Comparison of ENCODE assay signal across 1 cellular context in the genomic region with DNA sequence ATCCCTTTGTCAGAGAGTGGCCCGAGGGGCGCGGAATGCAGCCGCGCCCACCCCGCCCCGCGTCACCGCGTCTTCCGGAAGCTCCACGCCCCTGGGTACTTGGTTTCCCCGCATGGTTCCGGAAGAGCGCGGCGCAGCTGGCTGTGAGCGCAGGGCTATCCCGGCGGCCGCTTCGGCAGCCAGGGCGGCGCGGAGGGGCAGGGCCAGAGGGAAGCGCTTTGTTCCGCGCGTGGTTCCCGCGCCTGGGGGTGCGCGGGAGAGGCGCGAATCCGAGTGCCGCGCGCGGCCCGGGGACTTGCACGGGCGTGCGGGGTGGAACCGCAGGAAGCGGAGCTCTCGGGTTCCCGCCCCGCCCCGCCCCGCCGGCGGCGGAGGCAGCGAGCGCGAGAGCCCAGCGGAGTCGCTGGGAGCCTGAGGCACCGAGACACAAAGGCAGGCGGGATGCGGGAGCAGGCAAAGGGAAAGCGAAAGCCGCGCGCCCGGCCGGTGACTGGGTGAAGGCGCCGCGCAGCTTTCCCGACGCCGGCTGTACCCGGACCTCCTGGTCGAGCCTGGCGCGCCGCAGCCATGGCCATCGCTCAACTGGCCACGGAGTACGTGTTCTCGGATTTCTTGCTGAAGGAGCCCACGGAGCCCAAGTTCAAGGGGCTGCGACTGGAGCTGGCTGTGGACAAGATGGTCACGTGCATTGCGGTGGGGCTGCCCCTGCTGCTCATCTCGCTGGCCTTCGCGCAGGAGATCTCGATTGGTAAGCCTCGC.
TF ChIP-seq lines count a peak whose summit lies in the region.

A gene with protein sequence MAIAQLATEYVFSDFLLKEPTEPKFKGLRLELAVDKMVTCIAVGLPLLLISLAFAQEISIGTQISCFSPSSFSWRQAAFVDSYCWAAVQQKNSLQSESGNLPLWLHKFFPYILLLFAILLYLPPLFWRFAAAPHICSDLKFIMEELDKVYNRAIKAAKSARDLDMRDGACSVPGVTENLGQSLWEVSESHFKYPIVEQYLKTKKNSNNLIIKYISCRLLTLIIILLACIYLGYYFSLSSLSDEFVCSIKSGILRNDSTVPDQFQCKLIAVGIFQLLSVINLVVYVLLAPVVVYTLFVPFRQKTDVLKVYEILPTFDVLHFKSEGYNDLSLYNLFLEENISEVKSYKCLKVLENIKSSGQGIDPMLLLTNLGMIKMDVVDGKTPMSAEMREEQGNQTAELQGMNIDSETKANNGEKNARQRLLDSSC (plus strand): TSS at position 96 of the 759 bp plus-strand sequence. CDS start 472 bp downstream, at position 568.

TF ChIP-seq in K562, 482 proteins besides CTCF, POLR2A, EP300 and RAD21 (continued from another document and continues in another):
- TF ChIP-seq, protein P1, sequence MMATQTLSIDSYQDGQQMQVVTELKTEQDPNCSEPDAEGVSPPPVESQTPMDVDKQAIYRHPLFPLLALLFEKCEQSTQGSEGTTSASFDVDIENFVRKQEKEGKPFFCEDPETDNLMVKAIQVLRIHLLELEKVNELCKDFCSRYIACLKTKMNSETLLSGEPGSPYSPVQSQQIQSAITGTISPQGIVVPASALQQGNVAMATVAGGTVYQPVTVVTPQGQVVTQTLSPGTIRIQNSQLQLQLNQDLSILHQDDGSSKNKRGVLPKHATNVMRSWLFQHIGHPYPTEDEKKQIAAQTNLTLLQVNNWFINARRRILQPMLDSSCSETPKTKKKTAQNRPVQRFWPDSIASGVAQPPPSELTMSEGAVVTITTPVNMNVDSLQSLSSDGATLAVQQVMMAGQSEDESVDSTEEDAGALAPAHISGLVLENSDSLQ (IDR thresholded peaks at IDR 0.05), result no peak
- no peak for TF ChIP-seq LARP7 (IDR thresholded peaks at IDR 0.05)
- peak; percentile 43; the same call in 1 of the 2 replicates for TF ChIP-seq ZBTB1 (CRISPR knock-in tag; IDR thresholded peaks at IDR 0.05; ENCODE audit: borderline replicate concordance, low read depth)
- no peak for TF ChIP-seq NR1H2 (CRISPR knock-in tag; IDR thresholded peaks at IDR 0.05)
- TF ChIP-seq PHB2 (IDR thresholded peaks at IDR 0.05; ENCODE audit: low read depth), result no peak
- no peak for TF ChIP-seq ZKSCAN1 (IDR thresholded peaks at IDR 0.05; ENCODE audit: low read depth, low read length)
- TF ChIP-seq ZNF695 (CRISPR knock-in tag; IDR thresholded peaks at IDR 0.05), result no peak
- TF ChIP-seq, protein P2, sequence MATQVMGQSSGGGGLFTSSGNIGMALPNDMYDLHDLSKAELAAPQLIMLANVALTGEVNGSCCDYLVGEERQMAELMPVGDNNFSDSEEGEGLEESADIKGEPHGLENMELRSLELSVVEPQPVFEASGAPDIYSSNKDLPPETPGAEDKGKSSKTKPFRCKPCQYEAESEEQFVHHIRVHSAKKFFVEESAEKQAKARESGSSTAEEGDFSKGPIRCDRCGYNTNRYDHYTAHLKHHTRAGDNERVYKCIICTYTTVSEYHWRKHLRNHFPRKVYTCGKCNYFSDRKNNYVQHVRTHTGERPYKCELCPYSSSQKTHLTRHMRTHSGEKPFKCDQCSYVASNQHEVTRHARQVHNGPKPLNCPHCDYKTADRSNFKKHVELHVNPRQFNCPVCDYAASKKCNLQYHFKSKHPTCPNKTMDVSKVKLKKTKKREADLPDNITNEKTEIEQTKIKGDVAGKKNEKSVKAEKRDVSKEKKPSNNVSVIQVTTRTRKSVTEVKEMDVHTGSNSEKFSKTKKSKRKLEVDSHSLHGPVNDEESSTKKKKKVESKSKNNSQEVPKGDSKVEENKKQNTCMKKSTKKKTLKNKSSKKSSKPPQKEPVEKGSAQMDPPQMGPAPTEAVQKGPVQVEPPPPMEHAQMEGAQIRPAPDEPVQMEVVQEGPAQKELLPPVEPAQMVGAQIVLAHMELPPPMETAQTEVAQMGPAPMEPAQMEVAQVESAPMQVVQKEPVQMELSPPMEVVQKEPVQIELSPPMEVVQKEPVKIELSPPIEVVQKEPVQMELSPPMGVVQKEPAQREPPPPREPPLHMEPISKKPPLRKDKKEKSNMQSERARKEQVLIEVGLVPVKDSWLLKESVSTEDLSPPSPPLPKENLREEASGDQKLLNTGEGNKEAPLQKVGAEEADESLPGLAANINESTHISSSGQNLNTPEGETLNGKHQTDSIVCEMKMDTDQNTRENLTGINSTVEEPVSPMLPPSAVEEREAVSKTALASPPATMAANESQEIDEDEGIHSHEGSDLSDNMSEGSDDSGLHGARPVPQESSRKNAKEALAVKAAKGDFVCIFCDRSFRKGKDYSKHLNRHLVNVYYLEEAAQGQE (CRISPR knock-in tag; IDR thresholded peaks at IDR 0.05; ENCODE audit: low read depth), result no peak
- peak; percentile 70 for TF ChIP-seq ETV1 (tag; conservative IDR thresholded peaks at IDR 0.05; ENCODE audit: low read depth)
- TF ChIP-seq PTBP1 (IDR thresholded peaks at IDR 0.05; ENCODE audit: low read depth, low read length), result peak; percentile 23; the same call in 1 of the 2 replicates
- TF ChIP-seq, protein P3, sequence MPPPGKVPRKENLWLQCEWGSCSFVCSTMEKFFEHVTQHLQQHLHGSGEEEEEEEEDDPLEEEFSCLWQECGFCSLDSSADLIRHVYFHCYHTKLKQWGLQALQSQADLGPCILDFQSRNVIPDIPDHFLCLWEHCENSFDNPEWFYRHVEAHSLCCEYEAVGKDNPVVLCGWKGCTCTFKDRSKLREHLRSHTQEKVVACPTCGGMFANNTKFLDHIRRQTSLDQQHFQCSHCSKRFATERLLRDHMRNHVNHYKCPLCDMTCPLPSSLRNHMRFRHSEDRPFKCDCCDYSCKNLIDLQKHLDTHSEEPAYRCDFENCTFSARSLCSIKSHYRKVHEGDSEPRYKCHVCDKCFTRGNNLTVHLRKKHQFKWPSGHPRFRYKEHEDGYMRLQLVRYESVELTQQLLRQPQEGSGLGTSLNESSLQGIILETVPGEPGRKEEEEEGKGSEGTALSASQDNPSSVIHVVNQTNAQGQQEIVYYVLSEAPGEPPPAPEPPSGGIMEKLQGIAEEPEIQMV (tag; conservative IDR thresholded peaks at IDR 0.05; ENCODE audit: low read depth), result no peak
- no peak for TF ChIP-seq CEBPG (CRISPR knock-in tag; IDR thresholded peaks at IDR 0.05)
- no peak for TF ChIP-seq CEBPG (tag; conservative IDR thresholded peaks at IDR 0.05 in 1 of 2, IDR thresholded peaks at IDR 0.05 in 1 of 2)
- TF ChIP-seq, protein P4, sequence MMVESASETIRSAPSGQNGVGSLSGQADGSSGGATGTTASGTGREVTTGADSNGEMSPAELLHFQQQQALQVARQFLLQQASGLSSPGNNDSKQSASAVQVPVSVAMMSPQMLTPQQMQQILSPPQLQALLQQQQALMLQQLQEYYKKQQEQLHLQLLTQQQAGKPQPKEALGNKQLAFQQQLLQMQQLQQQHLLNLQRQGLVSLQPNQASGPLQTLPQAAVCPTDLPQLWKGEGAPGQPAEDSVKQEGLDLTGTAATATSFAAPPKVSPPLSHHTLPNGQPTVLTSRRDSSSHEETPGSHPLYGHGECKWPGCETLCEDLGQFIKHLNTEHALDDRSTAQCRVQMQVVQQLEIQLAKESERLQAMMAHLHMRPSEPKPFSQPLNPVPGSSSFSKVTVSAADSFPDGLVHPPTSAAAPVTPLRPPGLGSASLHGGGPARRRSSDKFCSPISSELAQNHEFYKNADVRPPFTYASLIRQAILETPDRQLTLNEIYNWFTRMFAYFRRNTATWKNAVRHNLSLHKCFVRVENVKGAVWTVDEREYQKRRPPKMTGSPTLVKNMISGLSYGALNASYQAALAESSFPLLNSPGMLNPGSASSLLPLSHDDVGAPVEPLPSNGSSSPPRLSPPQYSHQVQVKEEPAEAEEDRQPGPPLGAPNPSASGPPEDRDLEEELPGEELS (CRISPR knock-in tag; IDR thresholded peaks at IDR 0.05; ENCODE audit: borderline replicate concordance), result no peak
- no peak for TF ChIP-seq PURB (CRISPR knock-in tag; IDR thresholded peaks at IDR 0.05; ENCODE audit: low read depth)
- no peak for TF ChIP-seq CREBBP (IDR thresholded peaks at IDR 0.05; ENCODE audit: low read depth, low read length)
- TF ChIP-seq BCOR (IDR thresholded peaks at IDR 0.05), result peak; percentile 30; the same call in 1 of the 2 replicates
- TF ChIP-seq STAG1 (CRISPR knock-in tag; IDR thresholded peaks at IDR 0.05; ENCODE audit: borderline replicate concordance), result no peak
- TF ChIP-seq, protein P5, sequence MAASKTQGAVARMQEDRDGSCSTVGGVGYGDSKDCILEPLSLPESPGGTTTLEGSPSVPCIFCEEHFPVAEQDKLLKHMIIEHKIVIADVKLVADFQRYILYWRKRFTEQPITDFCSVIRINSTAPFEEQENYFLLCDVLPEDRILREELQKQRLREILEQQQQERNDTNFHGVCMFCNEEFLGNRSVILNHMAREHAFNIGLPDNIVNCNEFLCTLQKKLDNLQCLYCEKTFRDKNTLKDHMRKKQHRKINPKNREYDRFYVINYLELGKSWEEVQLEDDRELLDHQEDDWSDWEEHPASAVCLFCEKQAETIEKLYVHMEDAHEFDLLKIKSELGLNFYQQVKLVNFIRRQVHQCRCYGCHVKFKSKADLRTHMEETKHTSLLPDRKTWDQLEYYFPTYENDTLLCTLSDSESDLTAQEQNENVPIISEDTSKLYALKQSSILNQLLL (CRISPR knock-in tag; IDR thresholded peaks at IDR 0.05; ENCODE audit: borderline replicate concordance), result no peak
- no peak for TF ChIP-seq RNF2 (IDR thresholded peaks at IDR 0.05)
- no peak for TF ChIP-seq ZNF184 (CRISPR knock-in tag; IDR thresholded peaks at IDR 0.05)
- TF ChIP-seq TOE1 (IDR thresholded peaks at IDR 0.05; ENCODE audit: borderline replicate concordance), result peak; percentile 84
- no peak for TF ChIP-seq TOE1 (CRISPR knock-in tag; IDR thresholded peaks at IDR 0.05; ENCODE audit: borderline replicate concordance, low read depth)
- peak; percentile 62; the same call in 1 of the 2 replicates for TF ChIP-seq TARDBP (IDR thresholded peaks at IDR 0.05)
- TF ChIP-seq MTF1 (CRISPR knock-in tag; IDR thresholded peaks at IDR 0.05; ENCODE audit: borderline replicate concordance), result no peak
- TF ChIP-seq E2F3 (CRISPR knock-in tag; IDR thresholded peaks at IDR 0.05), result peak; percentile 78; the same call in 1 of the 2 replicates
- no peak for TF ChIP-seq SMARCC2 (IDR thresholded peaks at IDR 0.05; ENCODE audit: low read depth)
- no peak for TF ChIP-seq NFYB (IDR thresholded peaks at IDR 0.05; ENCODE audit: extremely low read depth, insufficient read length)
- TF ChIP-seq, protein P6, sequence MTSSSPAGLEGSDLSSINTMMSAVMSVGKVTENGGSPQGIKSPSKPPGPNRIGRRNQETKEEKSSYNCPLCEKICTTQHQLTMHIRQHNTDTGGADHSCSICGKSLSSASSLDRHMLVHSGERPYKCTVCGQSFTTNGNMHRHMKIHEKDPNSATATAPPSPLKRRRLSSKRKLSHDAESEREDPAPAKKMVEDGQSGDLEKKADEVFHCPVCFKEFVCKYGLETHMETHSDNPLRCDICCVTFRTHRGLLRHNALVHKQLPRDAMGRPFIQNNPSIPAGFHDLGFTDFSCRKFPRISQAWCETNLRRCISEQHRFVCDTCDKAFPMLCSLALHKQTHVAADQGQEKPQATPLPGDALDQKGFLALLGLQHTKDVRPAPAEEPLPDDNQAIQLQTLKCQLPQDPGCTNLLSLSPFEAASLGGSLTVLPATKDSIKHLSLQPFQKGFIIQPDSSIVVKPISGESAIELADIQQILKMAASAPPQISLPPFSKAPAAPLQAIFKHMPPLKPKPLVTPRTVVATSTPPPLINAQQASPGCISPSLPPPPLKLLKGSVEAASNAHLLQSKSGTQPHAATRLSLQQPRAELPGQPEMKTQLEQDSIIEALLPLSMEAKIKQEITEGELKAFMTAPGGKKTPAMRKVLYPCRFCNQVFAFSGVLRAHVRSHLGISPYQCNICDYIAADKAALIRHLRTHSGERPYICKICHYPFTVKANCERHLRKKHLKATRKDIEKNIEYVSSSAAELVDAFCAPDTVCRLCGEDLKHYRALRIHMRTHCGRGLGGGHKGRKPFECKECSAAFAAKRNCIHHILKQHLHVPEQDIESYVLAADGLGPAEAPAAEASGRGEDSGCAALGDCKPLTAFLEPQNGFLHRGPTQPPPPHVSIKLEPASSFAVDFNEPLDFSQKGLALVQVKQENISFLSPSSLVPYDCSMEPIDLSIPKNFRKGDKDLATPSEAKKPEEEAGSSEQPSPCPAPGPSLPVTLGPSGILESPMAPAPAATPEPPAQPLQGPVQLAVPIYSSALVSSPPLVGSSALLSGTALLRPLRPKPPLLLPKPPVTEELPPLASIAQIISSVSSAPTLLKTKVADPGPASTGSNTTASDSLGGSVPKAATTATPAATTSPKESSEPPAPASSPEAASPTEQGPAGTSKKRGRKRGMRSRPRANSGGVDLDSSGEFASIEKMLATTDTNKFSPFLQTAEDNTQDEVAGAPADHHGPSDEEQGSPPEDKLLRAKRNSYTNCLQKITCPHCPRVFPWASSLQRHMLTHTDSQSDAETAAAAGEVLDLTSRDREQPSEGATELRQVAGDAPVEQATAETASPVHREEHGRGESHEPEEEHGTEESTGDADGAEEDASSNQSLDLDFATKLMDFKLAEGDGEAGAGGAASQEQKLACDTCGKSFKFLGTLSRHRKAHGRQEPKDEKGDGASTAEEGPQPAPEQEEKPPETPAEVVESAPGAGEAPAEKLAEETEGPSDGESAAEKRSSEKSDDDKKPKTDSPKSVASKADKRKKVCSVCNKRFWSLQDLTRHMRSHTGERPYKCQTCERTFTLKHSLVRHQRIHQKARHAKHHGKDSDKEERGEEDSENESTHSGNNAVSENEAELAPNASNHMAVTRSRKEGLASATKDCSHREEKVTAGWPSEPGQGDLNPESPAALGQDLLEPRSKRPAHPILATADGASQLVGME (CRISPR knock-in tag; IDR thresholded peaks at IDR 0.05), result no peak; the same call in 1 of the 2 replicates
- TF ChIP-seq HSF4 (CRISPR knock-in tag; IDR thresholded peaks at IDR 0.05; ENCODE audit: borderline replicate concordance), result no peak
- no peak for TF ChIP-seq HDAC8 (tag; IDR thresholded peaks at IDR 0.05)
- TF ChIP-seq FOXA3 (CRISPR knock-in tag; conservative IDR thresholded peaks at IDR 0.05 in 1 of 2, IDR thresholded peaks at IDR 0.05 in 1 of 2), result no peak
- no peak for TF ChIP-seq MAFK (IDR thresholded peaks at IDR 0.05; ENCODE audit: low read length)
- TF ChIP-seq PHF8 (IDR thresholded peaks at IDR 0.05; ENCODE audit: borderline replicate concordance, low read length), result peak; percentile 88; the same call in 1 of the 2 replicates
- TF ChIP-seq, protein P7, sequence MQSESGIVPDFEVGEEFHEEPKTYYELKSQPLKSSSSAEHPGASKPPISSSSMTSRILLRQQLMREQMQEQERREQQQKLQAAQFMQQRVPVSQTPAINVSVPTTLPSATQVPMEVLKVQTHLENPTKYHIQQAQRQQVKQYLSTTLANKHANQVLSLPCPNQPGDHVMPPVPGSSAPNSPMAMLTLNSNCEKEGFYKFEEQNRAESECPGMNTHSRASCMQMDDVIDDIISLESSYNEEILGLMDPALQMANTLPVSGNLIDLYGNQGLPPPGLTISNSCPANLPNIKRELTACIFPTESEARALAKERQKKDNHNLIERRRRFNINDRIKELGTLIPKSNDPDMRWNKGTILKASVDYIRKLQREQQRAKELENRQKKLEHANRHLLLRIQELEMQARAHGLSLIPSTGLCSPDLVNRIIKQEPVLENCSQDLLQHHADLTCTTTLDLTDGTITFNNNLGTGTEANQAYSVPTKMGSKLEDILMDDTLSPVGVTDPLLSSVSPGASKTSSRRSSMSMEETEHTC (IDR thresholded peaks at IDR 0.05), result no peak
- no peak for TF ChIP-seq KDM4B (IDR thresholded peaks at IDR 0.05; ENCODE audit: borderline replicate concordance in 2 of 2, low read depth in 1 of 2)
- TF ChIP-seq IRF2 (CRISPR knock-in tag; IDR thresholded peaks at IDR 0.05), result peak; percentile 92; the same call in 1 of the 2 replicates
- TF ChIP-seq SETDB1 (IDR thresholded peaks at IDR 0.05; ENCODE audit: low read length), result no peak
